Comparison of ENCODE assay signal across 16 cellular contexts in the genomic region with DNA sequence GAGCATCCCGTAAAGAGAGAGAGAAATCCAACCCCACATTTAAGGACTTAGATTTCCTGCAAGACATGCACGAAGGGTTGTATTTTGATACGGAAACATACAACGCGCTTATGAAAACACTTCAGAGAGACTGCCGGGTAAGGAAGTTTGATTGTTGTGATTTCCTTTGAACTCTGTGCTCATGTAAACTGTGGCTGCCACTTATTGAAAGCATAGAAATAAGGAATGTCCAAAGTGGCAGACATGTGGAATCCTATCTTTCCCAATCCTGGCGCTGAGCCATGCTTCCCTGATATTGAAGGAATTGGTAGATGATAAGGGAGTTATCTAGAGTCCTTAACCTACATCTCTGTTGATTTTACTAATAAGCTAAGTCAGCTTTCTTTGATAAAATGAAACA.
DNase-seq lines count a peak whose midpoint lies in the region; ATAC-seq, FAIRE-seq and TF ChIP-seq lines count a peak whose summit lies in the region.
"Had no signal": no experiment of that assay in that cellular context is flagged by ENCODE, and none has a peak within 500 bp of the region (broad histone marks: within the 10 kb centered on the region; RNA-seq: fewer than 3 reads in every experiment).

No MANE protein-coding gene starts in this region.

- CTCF ChIA-PET in HepG2 (lab: Yijun Ruan, JAX; ENCODE audit: low intra/inter-chr PET ratio, low total read pairs), result no interaction called here

- no peaks in the 10 kb centered on the region for H3K9me3 Mint-ChIP-seq in stimulated activated naive CD8-positive, alpha-beta T cell treated with anti-CD3 and anti-CD28 coated beads, Interleukin-15, Interleukin-2, amounts not matched to agents 100 ng/mL and 50 ng/mL, for 24 hours
- no peaks in the 10 kb centered on the region for H3K9me3 Mint-ChIP-seq in activated T-helper 1 cell treated with anti-CD3 and anti-CD28 coated beads, Interleukin-12 subunit alpha, Interleukin-12 subunit beta, Interleukin-2, Interleukin-4 antibody, amounts not matched to agents 30 ng/mL and 10 ng/mL and 1 ng/mL, durations not matched to agents 14 hours and 24 hours and 36 hours
- H3K9me3 Mint-ChIP-seq: brain; effector memory CD8-positive, alpha-beta T cell had no signal

- no peaks in the 10 kb centered on the region for H3K9me3 ChIP-seq in HepG2 (ENCODE audit: low read length)
- H3K9me3 ChIP-seq: psoas muscle had no signal

- H3K4me1 Mint-ChIP-seq in stimulated activated naive CD8-positive, alpha-beta T cell treated with anti-CD3 and anti-CD28 coated beads, Interleukin-15, Interleukin-2, amounts not matched to agents 100 ng/mL and 50 ng/mL, for 24 hours (ENCODE audit: low read depth), result peaks cover 37% of the 10 kb centered on the region
- peaks cover 51% of the 10 kb centered on the region for H3K4me1 Mint-ChIP-seq in activated T-helper 1 cell treated with anti-CD3 and anti-CD28 coated beads, Interleukin-12 subunit alpha, Interleukin-12 subunit beta, Interleukin-2, Interleukin-4 antibody, amounts not matched to agents 30 ng/mL and 10 ng/mL and 1 ng/mL, durations not matched to agents 14 hours and 24 hours and 36 hours (ENCODE audit: low read depth)

- 98% methylated on average over 7 of the region's 7 CpGs for whole genome bisulfite sequencing in HepG2 (ENCODE audit: low lambda C conversion rate)

- BruUV-seq in HepG2 (replicated peaks; lab: Mats Ljungman, UMichigan), result no TSS peak

- no peak overlapping the region for H3K4me3 ChIP-seq in HepG2 (replicated peaks in 1 of 3; ENCODE audit: insufficient read depth in 1 of 3, low read depth in 2 of 3, low read length in 3 of 3)
- H3K4me3 ChIP-seq: psoas muscle had no signal

- peak overlapping the region; percentile 12 for H3K4me3 Mint-ChIP-seq in stimulated activated naive CD8-positive, alpha-beta T cell treated with anti-CD3 and anti-CD28 coated beads, Interleukin-15, Interleukin-2, amounts not matched to agents 100 ng/mL and 50 ng/mL, for 24 hours
- peak overlapping the region; percentile 70 for H3K4me3 Mint-ChIP-seq in activated T-helper 1 cell treated with anti-CD3 and anti-CD28 coated beads, Interleukin-12 subunit alpha, Interleukin-12 subunit beta, Interleukin-2, Interleukin-4 antibody, amounts not matched to agents 30 ng/mL and 10 ng/mL and 1 ng/mL, durations not matched to agents 14 hours and 24 hours and 36 hours
- H3K4me3 Mint-ChIP-seq: brain; effector memory CD8-positive, alpha-beta T cell had no signal

- DNase-seq in stimulated activated naive CD8-positive, alpha-beta T cell treated with anti-CD3 and anti-CD28 coated beads, Interleukin-15, Interleukin-2, amounts not matched to agents 100 U/mL and 50 U/mL, for 24 hours, result no peak
- DNase-seq in activated T-helper 1 cell treated with anti-CD3 and anti-CD28 coated beads, Interleukin-12 subunit alpha, Interleukin-12 subunit beta, Interleukin-2, Interleukin-4 antibody, amounts not matched to agents 30 ng/mL and 10 ng/mL and 1 ng/mL, durations not matched to agents 14 hours and 24 hours and 36 hours (ENCODE audit: low spot score), result no peak
- DNase-seq in HepG2 (ENCODE audit: low spot score) (no peak), NOMO-1 treated with DMSO at 0.1 percent for 48 hours (lab: John Stamatoyannopoulos, UW; ENCODE audit: unreplicated experiment) (no peak), SIG-M5 treated with dmso at 0.1 percent for 504 hours (lab: John Stamatoyannopoulos, UW; ENCODE audit: unreplicated experiment) (no peak)
- DNase-seq: DMS79 treated with DMSO at 0.1 percent for 48 hours; effector memory CD8-positive, alpha-beta T cell; KBM-7; NCI-H1105; psoas muscle had no signal

- no peaks in the 10 kb centered on the region for H3K4me1 ChIP-seq in HepG2 (ENCODE audit: insufficient read depth, low read length)
- H3K4me1 ChIP-seq: psoas muscle had no signal

- H3K36me3 Mint-ChIP-seq in stimulated activated naive CD8-positive, alpha-beta T cell treated with anti-CD3 and anti-CD28 coated beads, Interleukin-15, Interleukin-2, amounts not matched to agents 100 ng/mL and 50 ng/mL, for 24 hours (ENCODE audit: low read depth), result no peaks in the 10 kb centered on the region
- H3K36me3 Mint-ChIP-seq in activated T-helper 1 cell treated with anti-CD3 and anti-CD28 coated beads, Interleukin-12 subunit alpha, Interleukin-12 subunit beta, Interleukin-2, Interleukin-4 antibody, amounts not matched to agents 30 ng/mL and 10 ng/mL and 1 ng/mL, durations not matched to agents 14 hours and 24 hours and 36 hours (ENCODE audit: low read depth), result peaks cover 20% of the 10 kb centered on the region
- H3K36me3 Mint-ChIP-seq: brain had no signal

- H3K27me3 ChIP-seq in HepG2 (ENCODE audit: control insufficient read depth in 1 of 2, insufficient read depth in 2 of 2, low read length in 2 of 2), result no peaks in the 10 kb centered on the region

- POLR2A ChIA-PET in HepG2 (lab: Yijun Ruan, JAX), result no interaction called here

- H3K36me3 ChIP-seq in HepG2 (replicated peaks in 1 of 2; ENCODE audit: control insufficient read depth in 1 of 2, insufficient read depth in 2 of 2, low read length in 2 of 2), result peaks cover 8 to 22% of the 10 kb centered on the region in 2 experiments; a peak in 4 of 5 replicates

- no peak for TF ChIP-seq RAD21 in HepG2 (CRISPR knock-in tag; IDR thresholded peaks at IDR 0.05)

- in situ Hi-C loops in HepG2 (cut with HindIII; ENCODE audit: extremely low pct_ligation_motif_present, low pct_unique_long_range_greater_than_20kb), result no loop called here

- no peak overlapping the region for H3K4me2 ChIP-seq in HepG2 (ENCODE audit: low read depth, low read length)

- no peak for TF ChIP-seq CTCF in HepG2 (CRISPR knock-in tag; IDR thresholded peaks at IDR 0.05)

- intact Hi-C loops in activated T-helper 1 cell treated with anti-CD3 and anti-CD28 coated beads, Interleukin-12 subunit alpha, Interleukin-12 subunit beta, Interleukin-2, Interleukin-4 antibody, amounts not matched to agents 30 ng/mL and 10 ng/mL and 1 ng/mL, durations not matched to agents 14 hours and 24 hours and 36 hours (cut with micrococcal nuclease), result no loop called here
- intact Hi-C loops in HepG2 (cut with micrococcal nuclease; ENCODE audit: unreplicated experiment), result no loop called here

- no peaks in the 10 kb centered on the region for H4K20me1 ChIP-seq in HepG2 (ENCODE audit: insufficient read depth, low read length)

- H3K9ac ChIP-seq in HepG2 (ENCODE audit: insufficient read depth, low read depth, low read length), result no peak overlapping the region

- no peak for FAIRE-seq in HepG2 (lab: Jason Lieb, UNC)

- no peak for ATAC-seq in stimulated activated naive CD8-positive, alpha-beta T cell treated with anti-CD3 and anti-CD28 coated beads, Interleukin-15, Interleukin-2, amounts not matched to agents 100 U/mL and 50 U/mL, for 24 hours
- no peak for ATAC-seq in HepG2
- ATAC-seq in GM21390 (IDR thresholded peaks at IDR 0.05; ENCODE audit: unreplicated experiment), result no peak
- ATAC-seq: effector memory CD8-positive, alpha-beta T cell; left lobe of liver; psoas muscle had no signal

- no peaks in the 10 kb centered on the region for H3K27me3 Mint-ChIP-seq in stimulated activated naive CD8-positive, alpha-beta T cell treated with anti-CD3 and anti-CD28 coated beads, Interleukin-15, Interleukin-2, amounts not matched to agents 100 ng/mL and 50 ng/mL, for 24 hours
- H3K27me3 Mint-ChIP-seq in activated T-helper 1 cell treated with anti-CD3 and anti-CD28 coated beads, Interleukin-12 subunit alpha, Interleukin-12 subunit beta, Interleukin-2, Interleukin-4 antibody, amounts not matched to agents 30 ng/mL and 10 ng/mL and 1 ng/mL, durations not matched to agents 14 hours and 24 hours and 36 hours (ENCODE audit: insufficient read depth), result no peaks in the 10 kb centered on the region

- H3K27ac ChIP-seq in HepG2 (ENCODE audit: extremely low read length, insufficient read depth, low read length), result no peak overlapping the region
- H3K27ac ChIP-seq: C4-2B, psoas muscle, RWPE1 had no signal

- peak overlapping the region; percentile 28 for H3K27ac Mint-ChIP-seq in stimulated activated naive CD8-positive, alpha-beta T cell treated with anti-CD3 and anti-CD28 coated beads, Interleukin-15, Interleukin-2, amounts not matched to agents 100 ng/mL and 50 ng/mL, for 24 hours
- peak overlapping the region; percentile 84 for H3K27ac Mint-ChIP-seq in activated T-helper 1 cell treated with anti-CD3 and anti-CD28 coated beads, Interleukin-12 subunit alpha, Interleukin-12 subunit beta, Interleukin-2, Interleukin-4 antibody, amounts not matched to agents 30 ng/mL and 10 ng/mL and 1 ng/mL, durations not matched to agents 14 hours and 24 hours and 36 hours
- H3K27ac Mint-ChIP-seq: brain; effector memory CD8-positive, alpha-beta T cell had no signal

- no peak for TF ChIP-seq POLR2A in HepG2 (IDR thresholded peaks at IDR 0.05; ENCODE audit: insufficient read depth in 1 of 2, low read depth in 2 of 2, low read length in 2 of 2)

- no peak for TF ChIP-seq EP300 in HepG2 (IDR thresholded peaks at IDR 0.05; ENCODE audit: low read depth in 2 of 2, low read length in 2 of 2)
- no peak for TF ChIP-seq EP300 in HepG2 (CRISPR knock-in tag; IDR thresholded peaks at IDR 0.05; ENCODE audit: borderline replicate concordance)

- H2AFZ ChIP-seq in HepG2 (ENCODE audit: low read length), result no peak overlapping the region

- no peaks in the 10 kb centered on the region for H3K79me2 ChIP-seq in HepG2 (ENCODE audit: insufficient read depth, low read length)

TF ChIP-seq in HepG2, 621 proteins besides CTCF, POLR2A, EP300 and RAD21:
- peak; percentile 16 to 49; a peak in 3 of 4 replicates for TF ChIP-seq MAFK (conservative IDR thresholded peaks at IDR 0.05 in 1 of 2, IDR thresholded peaks at IDR 0.05 in 1 of 2; ENCODE audit: low read length in 2 of 2)
- TF ChIP-seq ZBTB4 (CRISPR knock-in tag; IDR thresholded peaks at IDR 0.05; ENCODE audit: borderline replicate concordance), result no peak
TF ChIP-seq in HepG2: peak in this region for 1.
